In the genomic region with DNA sequence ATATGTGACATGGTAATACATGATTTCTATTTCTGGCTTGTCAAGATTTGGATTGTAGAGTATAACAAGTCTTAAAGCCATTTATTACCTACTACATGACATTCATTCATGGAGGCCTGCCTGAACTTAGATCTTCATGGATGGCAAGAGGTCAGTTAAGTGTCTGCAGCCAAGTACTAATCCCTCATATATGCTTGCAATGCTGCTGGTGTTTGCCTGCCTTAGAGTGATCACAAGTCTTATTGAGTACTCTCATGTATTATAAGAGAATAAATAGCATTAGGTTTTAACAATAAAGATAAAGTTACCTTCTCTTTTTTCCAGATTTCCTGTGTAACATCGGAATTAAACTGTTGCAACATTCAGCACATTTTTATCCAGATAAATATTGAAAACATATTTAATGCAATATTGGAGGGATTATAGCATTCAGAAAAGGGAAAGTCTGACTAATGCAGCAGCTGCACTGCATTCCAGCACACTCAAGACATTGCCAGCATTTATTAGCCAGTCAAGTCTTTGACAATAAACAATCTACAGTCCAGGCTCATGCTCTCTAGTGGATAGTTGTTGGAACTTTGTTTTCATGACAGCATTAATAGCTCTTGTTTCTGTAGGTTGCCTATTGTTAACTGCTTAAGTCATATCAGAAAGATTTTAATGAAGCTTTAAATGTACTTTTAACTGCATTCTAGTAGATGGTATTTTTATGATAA, we compare ENCODE assay signal across 13 cellular contexts.
DNase-seq lines count a peak whose midpoint lies in the region; ATAC-seq and TF ChIP-seq lines count a peak whose summit lies in the region.
"Had no signal": no experiment of that assay in that cellular context is flagged by ENCODE, and none has a peak within 500 bp of the region (broad histone marks: within the 10 kb centered on the region; RNA-seq: fewer than 3 reads in every experiment).

No MANE protein-coding gene starts in this region.

- H3K9me3 ChIP-seq in OCI-LY3 (ENCODE audit: insufficient read depth, low read length) = no peaks in the 10 kb centered on the region
- H3K9me3 ChIP-seq in fibroblast of lung (ENCODE audit: control insufficient read depth, insufficient read depth, low read depth, low read length) = no peaks in the 10 kb centered on the region
- peaks cover 0 to 4% (median 0%) of the 10 kb centered on the region in 3 donors for H3K9me3 ChIP-seq in tibial artery
- H3K9me3 ChIP-seq: SJSA1 had no signal

- no peaks in the 10 kb centered on the region for H3K4me1 Mint-ChIP-seq in activated T-cell treated with anti-CD3 and anti-CD28 coated beads, Interleukin-2, amount 50 U/mL, for 72 hours (ENCODE audit: low read depth)

- H3K27ac ChIP-seq in OCI-LY3 (ENCODE audit: low read length) (no peak overlapping the region), fibroblast of lung (ENCODE audit: insufficient read depth, low read length) (no peak overlapping the region), tibial artery (no peak overlapping the region), RWPE1 (no peak overlapping the region)
- H3K27ac ChIP-seq: SJSA1 had no signal

- H3K4me3 Mint-ChIP-seq in activated T-cell treated with anti-CD3 and anti-CD28 coated beads, Interleukin-2, amount 50 U/mL, for 72 hours = no peak overlapping the region
- H3K4me3 Mint-ChIP-seq: activated CD8-positive, alpha-beta T cell treated with anti-CD3 and anti-CD28 coated beads for 36 hours had no signal

- CTCF ChIA-PET in RWPE1 (lab: Yijun Ruan, JAX) = no interaction called here

- H3K27ac Mint-ChIP-seq in activated T-cell treated with anti-CD3 and anti-CD28 coated beads, Interleukin-2, amount 50 U/mL, for 72 hours = no peak overlapping the region
- H3K27ac Mint-ChIP-seq: activated CD8-positive, alpha-beta T cell treated with anti-CD3 and anti-CD28 coated beads for 36 hours had no signal

- DNase-seq in AG10803 (ENCODE audit: low read depth) = peak; percentile 86
- peak; percentile 72 to 95 for DNase-seq in fibroblast of lung (ENCODE audit: low read depth in 2 of 2)
- DNase-seq in middle frontal gyrus (ENCODE audit: extremely low spot score, low spot score) = peak; percentile 44
- no peak for DNase-seq in posterior vena cava (ENCODE audit: low spot score)
- no peak for DNase-seq in tibial artery
- DNase-seq in activated T-cell treated with anti-CD3 and anti-CD28 coated beads, Interleukin-2, amount 50 U/mL, for 72 hours = no peak
- DNase-seq in RWPE1 (ENCODE audit: low spot score) = no peak
- DNase-seq: activated CD8-positive, alpha-beta T cell treated with anti-CD3 and anti-CD28 coated beads for 36 hours; COR-L47; NCI-H187 had no signal

- H3K4me3 ChIP-seq in AG10803 (ENCODE audit: low read length) = no peak overlapping the region
- H3K4me3 ChIP-seq in OCI-LY3 (ENCODE audit: low read length) = no peak overlapping the region
- no peak overlapping the region for H3K4me3 ChIP-seq in fibroblast of lung (replicated peaks in 1 of 4; ENCODE audit: control extremely low read depth in 1 of 4, insufficient read depth in 1 of 4, low read depth in 3 of 4, low read length in 4 of 4)
- H3K4me3 ChIP-seq in tibial artery = no peak overlapping the region
- H3K4me3 ChIP-seq: HAP-1, SJSA1 had no signal

- no peak for ATAC-seq in activated T-cell treated with anti-CD3 and anti-CD28 coated beads, Interleukin-2, amount 50 U/mL, for 72 hours (replicated peaks in 1 of 2)
- ATAC-seq: activated CD8-positive, alpha-beta T cell treated with anti-CD3 and anti-CD28 coated beads for 36 hours had no signal

- no peak overlapping the region for H3K4me2 ChIP-seq in OCI-LY3 (ENCODE audit: low read length)
- H3K4me2 ChIP-seq in fibroblast of lung (ENCODE audit: extremely low read depth, insufficient read depth, low read length) = no peak overlapping the region

- H3K36me3 Mint-ChIP-seq in activated T-cell treated with anti-CD3 and anti-CD28 coated beads, Interleukin-2, amount 50 U/mL, for 72 hours (ENCODE audit: insufficient read depth in 2 of 2) = no peaks in the 10 kb centered on the region

- H3K9ac ChIP-seq in OCI-LY3 (ENCODE audit: low read length) (no peak overlapping the region), fibroblast of lung (ENCODE audit: insufficient read depth, low read length) (no peak overlapping the region)

- H3K9me3 Mint-ChIP-seq in activated T-cell treated with anti-CD3 and anti-CD28 coated beads, Interleukin-2, amount 50 U/mL, for 72 hours = peaks cover 0 to 7% of the 10 kb centered on the region in 2 donors
- H3K9me3 Mint-ChIP-seq: activated CD8-positive, alpha-beta T cell treated with anti-CD3 and anti-CD28 coated beads for 36 hours had no signal

- H3K4me1 ChIP-seq in OCI-LY3 (ENCODE audit: low read length) (no peaks in the 10 kb centered on the region), fibroblast of lung (ENCODE audit: control insufficient read depth, extremely low read depth, insufficient read depth, low read length) (no peaks in the 10 kb centered on the region), tibial artery (peaks cover 0 to 9% (median 4%) of the 10 kb centered on the region in 4 donors)

- POLR2A ChIA-PET in RWPE1 (lab: Yijun Ruan, JAX; ENCODE audit: low non-redundant PET) = no interaction called here

- H3K79me2 ChIP-seq in OCI-LY3 (ENCODE audit: low read length) = no peaks in the 10 kb centered on the region
- H3K79me2 ChIP-seq in fibroblast of lung (ENCODE audit: control insufficient read depth, insufficient read depth, low read length) = no peaks in the 10 kb centered on the region

- H3K36me3 ChIP-seq in OCI-LY3 (replicated peaks; ENCODE audit: low read depth, low read length) (no peaks in the 10 kb centered on the region), fibroblast of lung (ENCODE audit: control insufficient read depth, insufficient read depth, low read length) (no peaks in the 10 kb centered on the region), tibial artery (no peaks in the 10 kb centered on the region)
- H3K36me3 ChIP-seq: HAP-1, SJSA1 had no signal

- H3K27me3 ChIP-seq in OCI-LY3 (ENCODE audit: low read depth, low read length) (no peaks in the 10 kb centered on the region), fibroblast of lung (ENCODE audit: control insufficient read depth, insufficient read depth, low read length) (no peaks in the 10 kb centered on the region), tibial artery (no peaks in the 10 kb centered on the region)
- H3K27me3 ChIP-seq: SJSA1 had no signal

- H3K27me3 Mint-ChIP-seq in activated T-cell treated with anti-CD3 and anti-CD28 coated beads, Interleukin-2, amount 50 U/mL, for 72 hours (ENCODE audit: low read depth) = no peaks in the 10 kb centered on the region
- H3K27me3 Mint-ChIP-seq: activated CD8-positive, alpha-beta T cell treated with anti-CD3 and anti-CD28 coated beads for 36 hours had no signal

- intact Hi-C loops in posterior vena cava (cut with DNase I) (no loop called here), tibial artery (cut with DNase I; ENCODE audit: low total_unique reads) (no loop called here)

- H2AFZ ChIP-seq in OCI-LY3 (ENCODE audit: low read depth, low read length) = 0 out of 2 replicates have a peak overlapping the region, but pooled peaks have one; percentile 19
- no peak overlapping the region for H2AFZ ChIP-seq in fibroblast of lung (ENCODE audit: low read length)

- H4K20me1 ChIP-seq in OCI-LY3 (ENCODE audit: insufficient read depth, low read length) (no peaks in the 10 kb centered on the region), fibroblast of lung (ENCODE audit: control insufficient read depth, extremely low read depth, insufficient read depth, low read length) (no peaks in the 10 kb centered on the region)

- TF ChIP-seq CTCF in AG10803 (conservative IDR thresholded peaks at IDR 0.05; ENCODE audit: low read length) (peak; percentile 67), OCI-LY3 (IDR thresholded peaks at IDR 0.05; ENCODE audit: low read depth, low read length) (no peak), fibroblast of lung (conservative IDR thresholded peaks at IDR 0.05 in 1 of 2, IDR thresholded peaks at IDR 0.05 in 1 of 2; ENCODE audit: low read depth in 1 of 2, low read length in 2 of 2) (peak in 1 of 2 donors; percentile 53), tibial artery (IDR thresholded peaks at IDR 0.05) (peak in 1 of 2 experiments; percentile 12), RWPE1 (conservative IDR thresholded peaks at IDR 0.05; ENCODE audit: low read depth) (no peak)

Comparison
In these comparisons a context has a peak if more than half of its experiments do, and no peak if none do; other contexts are left out.
1. DNase-seq: peak in AG10803 (single experiment), fibroblast of lung (2 of 2) and middle frontal gyrus (single experiment); none in posterior vena cava (single experiment), tibial artery (0 of 2), activated T-cell treated with anti-CD3 and anti-CD28 coated beads, Interleukin-2, amount 50 U/mL, for 72 hours (0 of 2) and RWPE1 (single experiment).